ENCODE assay signal across 12 cellular contexts in genomic region chr16:49019081-49019633, GRCh38.
A peak's percentile ranks its signal among the peaks of the same experiment; 100 is the strongest.
DNase-seq lines count a peak whose midpoint lies in the region; ATAC-seq, FAIRE-seq and TF ChIP-seq lines count a peak whose summit lies in the region.
"Had no signal": no experiment of that assay in that cellular context is flagged by ENCODE, and none has a peak within 500 bp of the region (broad histone marks: within the 10 kb centered on the region; RNA-seq: fewer than 3 reads in every experiment).

No MANE protein-coding gene starts in this region.

- H3K9me3 Mint-ChIP-seq in astrocyte (ENCODE audit: unreplicated experiment), result no peaks in the 10 kb centered on the region
- no peaks in the 10 kb centered on the region for H3K9me3 Mint-ChIP-seq in activated T-helper 1 cell treated with anti-CD3 and anti-CD28 coated beads, Interleukin-12 subunit alpha, Interleukin-12 subunit beta, Interleukin-2, Interleukin-4 antibody, amounts not matched to agents 30 ng/mL and 10 ng/mL and 1 ng/mL, durations not matched to agents 14 hours and 24 hours and 36 hours
- H3K9me3 Mint-ChIP-seq: activated naive CD8-positive, alpha-beta T cell treated with anti-CD3 and anti-CD28 coated beads, Interleukin-2, amount 50 U/mL, for 24 hours had no signal

- H3K9me3 ChIP-seq in BLaER1 (no peaks in the 10 kb centered on the region), MG63 (no peaks in the 10 kb centered on the region), astrocyte (ENCODE audit: insufficient read depth, low read depth, low read length) (no peaks in the 10 kb centered on the region), stomach (no peaks in the 10 kb centered on the region)
- H3K9me3 ChIP-seq: tibial artery had no signal

- FAIRE-seq in astrocyte (lab: Jason Lieb, UNC), result no peak

- intact Hi-C loops in stomach (cut with DNase I; ENCODE audit: low total_unique reads), result no loop called here
- intact Hi-C loops in activated T-helper 1 cell treated with anti-CD3 and anti-CD28 coated beads, Interleukin-12 subunit alpha, Interleukin-12 subunit beta, Interleukin-2, Interleukin-4 antibody, amounts not matched to agents 30 ng/mL and 10 ng/mL and 1 ng/mL, durations not matched to agents 14 hours and 24 hours and 36 hours (cut with micrococcal nuclease), result no loop called here

- no peak overlapping the region for H3K4me3 Mint-ChIP-seq in astrocyte (ENCODE audit: unreplicated experiment)
- H3K4me3 Mint-ChIP-seq in activated T-helper 1 cell treated with anti-CD3 and anti-CD28 coated beads, Interleukin-12 subunit alpha, Interleukin-12 subunit beta, Interleukin-2, Interleukin-4 antibody, amounts not matched to agents 30 ng/mL and 10 ng/mL and 1 ng/mL, durations not matched to agents 14 hours and 24 hours and 36 hours, result no peak overlapping the region
- H3K4me3 Mint-ChIP-seq: activated naive CD8-positive, alpha-beta T cell treated with anti-CD3 and anti-CD28 coated beads, Interleukin-2, amount 50 U/mL, for 24 hours had no signal

- H3K4me2 ChIP-seq in BLaER1, result 0 out of 2 replicates have a peak overlapping the region, but pooled peaks have one; percentile 17
- peak overlapping the region; percentile 42 for H3K4me2 ChIP-seq in astrocyte (ENCODE audit: low read length)

- H3K27ac ChIP-seq in BLaER1, result no peak overlapping the region
- no peak overlapping the region for H3K27ac ChIP-seq in astrocyte (ENCODE audit: low read depth, low read length)
- H3K27ac ChIP-seq in stomach, result no peak overlapping the region
- H3K27ac ChIP-seq: tibial artery had no signal

- no peak for TF ChIP-seq POLR2A in stomach (IDR thresholded peaks at IDR 0.05)

- WGBS in stomach, 5 donors, result 10 to 19% (median 15%) methylated on average over 12 to 14 of the region's 14 CpGs

- no peak for TF ChIP-seq CTCF in astrocyte (IDR thresholded peaks at IDR 0.05; ENCODE audit: insufficient read depth, low read depth, low read length)
- no peak for TF ChIP-seq CTCF in stomach (IDR thresholded peaks at IDR 0.05)

- H3K36me3 ChIP-seq in BLaER1 (no peaks in the 10 kb centered on the region), MG63 (no peaks in the 10 kb centered on the region), astrocyte (ENCODE audit: insufficient read depth, low read length) (no peaks in the 10 kb centered on the region), stomach (no peaks in the 10 kb centered on the region)
- H3K36me3 ChIP-seq: tibial artery had no signal

- ATAC-seq in HG03097 (IDR thresholded peaks at IDR 0.05; ENCODE audit: low FRiP score, unreplicated experiment), result no peak
- ATAC-seq: activated naive CD8-positive, alpha-beta T cell treated with anti-CD3 and anti-CD28 coated beads, Interleukin-2, amount 50 U/mL, for 24 hours had no signal

- no peak overlapping the region for H3K9ac ChIP-seq in BLaER1
- no peak overlapping the region for H3K9ac ChIP-seq in astrocyte (ENCODE audit: low read length)

- H4K20me1 ChIP-seq in BLaER1, result no peaks in the 10 kb centered on the region
- H4K20me1 ChIP-seq in astrocyte (ENCODE audit: insufficient read depth, low read length), result no peaks in the 10 kb centered on the region

- H3K4me1 Mint-ChIP-seq in astrocyte (ENCODE audit: low read depth, unreplicated experiment), result peaks cover 14% of the 10 kb centered on the region
- H3K4me1 Mint-ChIP-seq in activated T-helper 1 cell treated with anti-CD3 and anti-CD28 coated beads, Interleukin-12 subunit alpha, Interleukin-12 subunit beta, Interleukin-2, Interleukin-4 antibody, amounts not matched to agents 30 ng/mL and 10 ng/mL and 1 ng/mL, durations not matched to agents 14 hours and 24 hours and 36 hours (ENCODE audit: low read depth), result no peaks in the 10 kb centered on the region
- H3K4me1 Mint-ChIP-seq: activated naive CD8-positive, alpha-beta T cell treated with anti-CD3 and anti-CD28 coated beads, Interleukin-2, amount 50 U/mL, for 24 hours had no signal

- H3K36me3 Mint-ChIP-seq in astrocyte (ENCODE audit: low read depth, unreplicated experiment), result no peaks in the 10 kb centered on the region
- no peaks in the 10 kb centered on the region for H3K36me3 Mint-ChIP-seq in activated T-helper 1 cell treated with anti-CD3 and anti-CD28 coated beads, Interleukin-12 subunit alpha, Interleukin-12 subunit beta, Interleukin-2, Interleukin-4 antibody, amounts not matched to agents 30 ng/mL and 10 ng/mL and 1 ng/mL, durations not matched to agents 14 hours and 24 hours and 36 hours (ENCODE audit: low read depth)

- peaks cover 19% of the 10 kb centered on the region for H3K27me3 Mint-ChIP-seq in astrocyte (ENCODE audit: low read depth, unreplicated experiment)
- no peaks in the 10 kb centered on the region for H3K27me3 Mint-ChIP-seq in activated T-helper 1 cell treated with anti-CD3 and anti-CD28 coated beads, Interleukin-12 subunit alpha, Interleukin-12 subunit beta, Interleukin-2, Interleukin-4 antibody, amounts not matched to agents 30 ng/mL and 10 ng/mL and 1 ng/mL, durations not matched to agents 14 hours and 24 hours and 36 hours (ENCODE audit: insufficient read depth)
- H3K27me3 Mint-ChIP-seq: activated naive CD8-positive, alpha-beta T cell treated with anti-CD3 and anti-CD28 coated beads, Interleukin-2, amount 50 U/mL, for 24 hours had no signal

- H3K27me3 ChIP-seq in BLaER1, result no peaks in the 10 kb centered on the region
- no peaks in the 10 kb centered on the region for H3K27me3 ChIP-seq in MG63
- peaks cover 10% of the 10 kb centered on the region for H3K27me3 ChIP-seq in astrocyte (ENCODE audit: insufficient read depth, low read length)
- peaks cover 0 to 42% (median 0%) of the 10 kb centered on the region in 3 donors for H3K27me3 ChIP-seq in stomach

- peak overlapping the region; percentile 18 for H2AFZ ChIP-seq in astrocyte (ENCODE audit: low read depth, low read length)

- H3K4me3 ChIP-seq in BLaER1 (no peak overlapping the region), MG63 (no peak overlapping the region), astrocyte (ENCODE audit: insufficient read depth, low read depth, low read length) (no peak overlapping the region), stomach (no peak overlapping the region)
- H3K4me3 ChIP-seq: tibial artery had no signal

- no peak overlapping the region for H3K27ac Mint-ChIP-seq in astrocyte (ENCODE audit: unreplicated experiment)
- no peak overlapping the region for H3K27ac Mint-ChIP-seq in activated T-helper 1 cell treated with anti-CD3 and anti-CD28 coated beads, Interleukin-12 subunit alpha, Interleukin-12 subunit beta, Interleukin-2, Interleukin-4 antibody, amounts not matched to agents 30 ng/mL and 10 ng/mL and 1 ng/mL, durations not matched to agents 14 hours and 24 hours and 36 hours
- H3K27ac Mint-ChIP-seq: activated naive CD8-positive, alpha-beta T cell treated with anti-CD3 and anti-CD28 coated beads, Interleukin-2, amount 50 U/mL, for 24 hours had no signal

- DNase-seq in MG63, result peak; percentile 18
- peak; percentile 71 for DNase-seq in astrocyte (ENCODE audit: low read depth)
- peak; percentile 80 for DNase-seq in kidney glomerular epithelial cell (lab: John Stamatoyannopoulos, UW)
- no peak for DNase-seq in NCI-H1105 treated with DMSO at 0.1 percent for 48 hours (lab: John Stamatoyannopoulos, UW)
- DNase-seq in stomach, result no peak
- DNase-seq in activated T-helper 1 cell treated with anti-CD3 and anti-CD28 coated beads, Interleukin-12 subunit alpha, Interleukin-12 subunit beta, Interleukin-2, Interleukin-4 antibody, amounts not matched to agents 30 ng/mL and 10 ng/mL and 1 ng/mL, durations not matched to agents 14 hours and 24 hours and 36 hours (ENCODE audit: low spot score), result no peak
- DNase-seq: activated naive CD8-positive, alpha-beta T cell treated with anti-CD3 and anti-CD28 coated beads, Interleukin-2, amount 50 U/mL, for 24 hours; effector memory CD4-positive, alpha-beta T cell; OCI-M1; tibial artery had no signal

- H3K79me2 ChIP-seq in astrocyte (ENCODE audit: insufficient read depth, low read length), result no peaks in the 10 kb centered on the region

- peaks cover 12% of the 10 kb centered on the region for H3K4me1 ChIP-seq in BLaER1
- H3K4me1 ChIP-seq in astrocyte (ENCODE audit: insufficient read depth, low read length), result peaks cover 21% of the 10 kb centered on the region
- H3K4me1 ChIP-seq in stomach, result peaks cover 0 to 31% (median 0%) of the 10 kb centered on the region in 4 donors
- H3K4me1 ChIP-seq: tibial artery had no signal

- no peak for TF ChIP-seq EP300 in stomach (IDR thresholded peaks at IDR 0.05)

Comparison
In these comparisons a context has a peak if more than half of its experiments do, and no peak if none do; other contexts are left out.
1. DNase-seq: peak in MG63 (single experiment), astrocyte (single experiment) and kidney glomerular epithelial cell (single experiment); none in NCI-H1105 treated with DMSO at 0.1 percent for 48 hours (single experiment), stomach (single experiment) and activated T-helper 1 cell treated with anti-CD3 and anti-CD28 coated beads, Interleukin-12 subunit alpha, Interleukin-12 subunit beta, Interleukin-2, Interleukin-4 antibody, amounts not matched to agents 30 ng/mL and 10 ng/mL and 1 ng/mL, durations not matched to agents 14 hours and 24 hours and 36 hours (single experiment).